ENCODE assay signal across 8 cellular contexts in the genomic region with DNA sequence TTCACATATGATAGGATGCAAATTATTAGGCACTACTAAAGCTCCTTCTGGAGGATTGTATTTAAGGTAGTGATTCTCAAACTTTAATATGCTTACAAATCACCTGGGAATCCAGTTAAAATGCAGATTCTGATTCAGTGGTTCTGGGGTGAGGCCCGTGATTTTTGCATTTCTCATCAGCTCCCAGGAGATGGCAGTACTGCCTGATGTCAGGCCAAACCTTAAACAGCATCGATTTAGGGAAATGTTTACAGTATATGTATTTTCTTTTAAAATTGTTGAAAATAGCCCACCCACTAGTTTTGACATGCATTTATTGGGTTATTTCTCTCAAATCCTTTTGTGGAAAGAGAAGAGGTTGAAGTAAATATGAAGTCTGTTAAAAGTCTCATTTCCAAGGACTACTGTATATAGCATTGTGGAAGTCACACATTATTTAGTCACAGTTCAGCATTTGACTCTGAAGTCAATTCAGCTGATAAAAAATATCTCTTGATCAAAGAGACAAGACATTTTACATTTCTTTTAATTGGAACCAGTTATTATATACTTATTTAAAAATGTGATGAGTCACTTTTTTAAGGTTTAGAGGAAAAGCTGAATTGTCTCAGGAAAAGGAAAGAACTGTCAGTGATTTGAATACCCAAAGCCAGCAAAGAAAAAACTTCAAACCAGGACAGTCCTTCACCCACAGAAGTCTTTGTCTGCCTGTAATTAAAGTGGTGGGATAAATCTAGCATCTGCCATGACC. TPM values are rescaled to one million over a fixed set of nuclear protein-coding genes. Genes with fewer than 3 reads are reported as not detected.
DNase-seq lines count a peak whose midpoint lies in the region; ATAC-seq and TF ChIP-seq lines count a peak whose summit lies in the region.

No MANE protein-coding gene starts in this region.

- TF ChIP-seq CTCF in LNCaP clone FGC (IDR thresholded peaks at IDR 0.05; ENCODE audit: control insufficient read depth, extremely low read depth, insufficient read depth): peak; percentile 68

- ATAC-seq in sciatic nerve: peak; percentile 75
- ATAC-seq in HG03565 (IDR thresholded peaks at IDR 0.05; ENCODE audit: unreplicated experiment): no peak

- intact Hi-C loops in head of caudate nucleus (cut with DNase I): loop anchor here (10.0 kb wide), 2 partner anchors 103 to 203 kb away; partner anchors contain the start of gene PRKAR2B
- intact Hi-C loops in sciatic nerve (cut with DNase I): no loop called here

- peak; percentile 75 for DNase-seq in ACHN
- DNase-seq in ELR (ENCODE audit: low read depth): peak; percentile 62
- DNase-seq in LNCaP clone FGC (ENCODE audit: low read depth): no peak
- DNase-seq in activated T-cell treated with anti-CD3 and anti-CD28 coated beads, Interleukin-2, amount 50 U/mL, for 1 hour: peak; percentile 36
- peak in 29 of 42 donors; percentile 8 to 70 (median 42) for DNase-seq in head of caudate nucleus
- no peak for DNase-seq in sciatic nerve (ENCODE audit: low spot score)
- DNase-seq in NCI-H187 (lab: John Stamatoyannopoulos, UW): no peak

- in situ Hi-C loops in ACHN (cut with HindIII; ENCODE audit: low pct_ligation_motif_present, low pct_unique_long_range_greater_than_20kb, low sequenced_read_pairs): no loop called here

- H3K4me3 ChIP-seq in LNCaP clone FGC (ENCODE audit: low read depth, low read length): no peak overlapping the region

RNA-seq across cellular contexts. Expression of gene HBP1, which starts 21.2 kb away (rescaled TPM):
- total RNA-seq in sciatic nerve: 78.4 TPM

Comparison
In these comparisons a context has a peak if more than half of its experiments do, and no peak if none do; other contexts are left out.
1. DNase-seq: peak in ACHN (single experiment), ELR (single experiment), activated T-cell treated with anti-CD3 and anti-CD28 coated beads, Interleukin-2, amount 50 U/mL, for 1 hour (single experiment) and head of caudate nucleus (29 of 42); none in LNCaP clone FGC (single experiment), sciatic nerve (single experiment) and NCI-H187 (0 of 2).